Comparison of ENCODE assay signal across 15 cellular contexts in genomic region chr17:49748223-49748622, GRCh38. TPM values are rescaled to one million over a fixed set of nuclear protein-coding genes. Genes with fewer than 3 reads are reported as not detected.
DNase-seq lines count a peak whose midpoint lies in the region; ATAC-seq, FAIRE-seq and TF ChIP-seq lines count a peak whose summit lies in the region.
"Had no signal": no experiment of that assay in that cellular context is flagged by ENCODE, and none has a peak within 500 bp of the region (broad histone marks: within the 10 kb centered on the region; RNA-seq: fewer than 3 reads in every experiment).

No MANE protein-coding gene starts in this region.

- peaks cover 35% of the 10 kb centered on the region for H3K79me2 ChIP-seq in GM12878 (ENCODE audit: control insufficient read depth, insufficient read depth, low read length)

- TF ChIP-seq EP300 in GM12878 (IDR thresholded peaks at IDR 0.05; ENCODE audit: borderline replicate concordance in 1 of 2, control insufficient read depth in 1 of 2, low read depth in 2 of 2, low read length in 2 of 2) = no peak

- no peak overlapping the region for H2AFZ ChIP-seq in GM12878 (ENCODE audit: control insufficient read depth, low read depth, low read length)

- in situ Hi-C loops in GM12878 (cut with MboI) = no loop called here

- SMC1A ChIA-PET in GM12878 (lab: Charles Lee; ENCODE audit: uncharacterized antibody, unreplicated experiment) = interaction anchor here (0.7 to 7.6 kb wide), 15 partner anchors 9 to 406 kb away, joined by 3 to 128 read pairs (median 4); partner anchors contain the start of genes FAM117A, KAT7 and SLC35B1

- WGBS in GM12878 (ENCODE audit: insufficient coverage, insufficient replicate concordance, low lambda C conversion rate, missing lambda C conversion rate) = 1% methylated on average over 3 of the region's 3 CpGs

- no peak for TF ChIP-seq RAD21 in GM12878 (IDR thresholded peaks at IDR 0.05; ENCODE audit: insufficient read depth, low read depth, low read length)

- H3K27ac Mint-ChIP-seq in stimulated activated naive CD8-positive, alpha-beta T cell treated with anti-CD3 and anti-CD28 coated beads, Interleukin-15, amount 100 ng/mL, for 72 hours = peak overlapping the region; percentile 85
- H3K27ac Mint-ChIP-seq: mesothelial cell of epicardium had no signal

- no peak overlapping the region for H3K4me3 ChIP-seq in GM12878
- H3K4me3 ChIP-seq: prostate gland had no signal

- H3K9me3 Mint-ChIP-seq in stimulated activated naive CD8-positive, alpha-beta T cell treated with anti-CD3 and anti-CD28 coated beads, Interleukin-15, amount 100 ng/mL, for 72 hours = peaks cover 0 to 5% of the 10 kb centered on the region in 2 donors

- RAD21 ChIA-PET in GM12878 (lab: Charles Lee; ENCODE audit: unreplicated experiment) = interaction anchor here (0.9 to 3.7 kb wide), 11 partner anchors 10 to 181 kb away, joined by 3 to 36 read pairs (median 14); partner anchors contain the start of genes FAM117A, KAT7, SLC35B1 and SPOP

- no peak overlapping the region for H3K9ac ChIP-seq in GM12878 (ENCODE audit: control insufficient read depth, insufficient read depth, low read length)

- BruUV-seq in GM12878 (replicated peaks; lab: Mats Ljungman, UMichigan) = no TSS peak

- no peak for FAIRE-seq in GM12878 (lab: Jason Lieb, UNC)
- FAIRE-seq: keratinocyte had no signal

- POLR2A ChIA-PET in GM12878 (lab: Charles Lee) = interaction anchor here (0.5 to 5.5 kb wide), 11 partner anchors 8 to 1098 kb away, joined by 3 to 116 read pairs (median 5); partner anchors contain the start of genes FAM117A, KAT7 and SLC35B1

- H3K4me2 ChIP-seq in GM12878 (ENCODE audit: control insufficient read depth, insufficient read depth) = peak overlapping the region; percentile 94

- peaks cover 0 to 3% of the 10 kb centered on the region in 2 experiments; a peak in 1 of 4 replicates for H3K36me3 ChIP-seq in GM12878 (ENCODE audit: control insufficient read depth in 2 of 2, insufficient read depth in 2 of 2, low read length in 1 of 2)
- H3K36me3 ChIP-seq: prostate gland had no signal

- intact Hi-C loops in GM12878 (cut with micrococcal nuclease; ENCODE audit: unreplicated experiment) = no loop called here

- H3K27me3 ChIP-seq in GM12878 (replicated peaks in 1 of 2; ENCODE audit: control insufficient read depth in 2 of 2, insufficient read depth in 2 of 2, low read length in 1 of 2) = no peaks in the 10 kb centered on the region

- no peaks in the 10 kb centered on the region for H3K27me3 Mint-ChIP-seq in stimulated activated naive CD8-positive, alpha-beta T cell treated with anti-CD3 and anti-CD28 coated beads, Interleukin-15, amount 100 ng/mL, for 72 hours

- ATAC-seq in GM12878 (no peak), GM19467 (IDR thresholded peaks at IDR 0.05; ENCODE audit: unreplicated experiment) (no peak), GM19023 (IDR thresholded peaks at IDR 0.05; ENCODE audit: unreplicated experiment) (no peak)
- ATAC-seq in stimulated activated naive CD8-positive, alpha-beta T cell treated with anti-CD3 and anti-CD28 coated beads, Interleukin-15, amount 100 ng/mL, for 72 hours = no peak
- ATAC-seq: HCT116 had no signal

- H3K9me3 ChIP-seq in GM12878 (replicated peaks; ENCODE audit: control insufficient read depth, insufficient read depth, low read length) = no peaks in the 10 kb centered on the region
- H3K9me3 ChIP-seq: prostate gland had no signal

- peak; percentile 24 for DNase-seq in activated naive CD4-positive, alpha-beta T cell treated with Interleukin-2 at 50 U/mL for 16 hours
- no peak for DNase-seq in activated naive CD4-positive, alpha-beta T cell (lab: John Stamatoyannopoulos, UW)
- DNase-seq in T-helper 1 cell (peak in 3 of 5 donors; percentile 18 to 38 (median 21)), GM12878 (ENCODE audit: low read depth, low spot score) (no peak), NCI-H524 treated with DMSO at 0.1 percent for 48 hours (lab: John Stamatoyannopoulos, UW) (no peak)
- no peak for DNase-seq in stimulated activated naive CD8-positive, alpha-beta T cell treated with anti-CD3 and anti-CD28 coated beads, Interleukin-15, amount 100 ng/mL, for 72 hours
- DNase-seq: NCI-H2029 treated with DMSO at 0.1 percent for 48 hours, NCI-H748 treated with DMSO at 0.1 percent for 48 hours, T1000 had no signal

- H3K27ac ChIP-seq in GM12878 (ENCODE audit: control insufficient read depth, insufficient read depth) = peak overlapping the region; percentile 92
- H3K27ac ChIP-seq: prostate gland had no signal

- H3K4me1 ChIP-seq in GM12878 (ENCODE audit: control insufficient read depth, insufficient read depth, low read length) = peaks cover 57% of the 10 kb centered on the region
- H3K4me1 ChIP-seq: prostate gland had no signal

- no peak for TF ChIP-seq CTCF in GM12878 (IDR thresholded peaks at IDR 0.05 in 2 of 3, conservative IDR thresholded peaks at IDR 0.05 in 1 of 3; ENCODE audit: control insufficient read depth in 2 of 3, extremely low read depth in 1 of 3, insufficient read depth in 1 of 3, low read depth in 3 of 3, low read length in 3 of 3)

- TF ChIP-seq POLR2A in GM12878 (IDR thresholded peaks at IDR 0.05; ENCODE audit: low read depth, low read length) = no peak

- H3K4me1 Mint-ChIP-seq in stimulated activated naive CD8-positive, alpha-beta T cell treated with anti-CD3 and anti-CD28 coated beads, Interleukin-15, amount 100 ng/mL, for 72 hours = peaks cover 92% of the 10 kb centered on the region

- peak overlapping the region; percentile 62 for H3K4me3 Mint-ChIP-seq in stimulated activated naive CD8-positive, alpha-beta T cell treated with anti-CD3 and anti-CD28 coated beads, Interleukin-15, amount 100 ng/mL, for 72 hours
- H3K4me3 Mint-ChIP-seq: mesothelial cell of epicardium had no signal

- H4K20me1 ChIP-seq in GM12878 (ENCODE audit: control insufficient read depth, insufficient read depth) = no peaks in the 10 kb centered on the region

- CTCF ChIA-PET in GM12878 (lab: Yijun Ruan, JAX) = interaction anchor here (0.7 to 5.0 kb wide), 14 partner anchors 9 to 346 kb away, joined by 3 to 36 read pairs (median 3); partner anchors contain the start of genes FAM117A, KAT7 and SLC35B1

TF ChIP-seq in GM12878, 131 proteins besides CTCF, POLR2A, EP300 and RAD21 (continues in another document):
- no peak for TF ChIP-seq FOXM1 (IDR thresholded peaks at IDR 0.05; ENCODE audit: low read depth, low read length)
- TF ChIP-seq ZZZ3 (IDR thresholded peaks at IDR 0.05; ENCODE audit: control insufficient read depth, insufficient read length, low read depth) = no peak
- TF ChIP-seq WRNIP1 (IDR thresholded peaks at IDR 0.05; ENCODE audit: borderline replicate concordance, low read depth, low read length) = no peak

RNA-seq across cellular contexts. Expression of gene FAM117A, which starts 15.7 kb away (rescaled TPM):
- 18.9 and 25.4 TPM in 2 replicates for total RNA-seq in GM12878 (2013; cell fraction: nucleolus; rRNA removed)
- total RNA-seq in GM12878 (2014; rRNA removed) (16.8 and 21.3 TPM in 2 replicates), GM12878 (2014; rRNA removed; fragmentation: Illumina TruSeq; extraction: Trizol) (10.9 and 11.9 TPM in 2 replicates), GM12878 (2021) (21.2 and 24.8 TPM in 2 replicates)
- polyA plus RNA-seq in GM12878 (2011; ENCODE audit: low read depth) = 20.4 TPM
- polyA plus RNA-seq in GM12878 (2011; rRNA removed) (9.3 and 17.5 TPM in 2 replicates), GM12878 (2014; fragmentation: Illumina TruSeq; extraction: Trizol) (15.4 and 24.6 TPM in 2 replicates), GM12878 (2014; fragmentation: Nextera tagmentation; extraction: Ambion mirVana) (1 to 10 TPM; 2.1 to 3.3 TPM), GM12878 (2014; rRNA removed) (24.5 and 25.8 TPM in 2 replicates), GM12878 (2016; fragmentation: Nextera tagmentation; extraction: Ambion mirVana) (10 to 100 TPM; 18.7 to 29.6 TPM)
- 20.8 and 23.2 TPM in 2 replicates for polyA plus RNA-seq in GM12878 (2011; cell fraction: cytosol; rRNA removed)
- polyA plus RNA-seq in GM12878 (2011; cell fraction: nucleus; rRNA removed) = 23.2 and 28.5 TPM in 2 replicates
- 30.8 and 33.5 TPM in 2 replicates for polyA plus RNA-seq in GM12878 (2012)
- 10.5 and 29.3 TPM in 2 replicates for polyA minus RNA-seq in GM12878 (2011; rRNA and poly(A)+ RNA removed)
- 8.6 and 10.8 TPM in 2 replicates for polyA minus RNA-seq in GM12878 (2011; cell fraction: cytosol; rRNA and poly(A)+ RNA removed)
- 12.2 and 18.0 TPM in 2 replicates for polyA minus RNA-seq in GM12878 (2011; cell fraction: nucleus; rRNA and poly(A)+ RNA removed)

RNA-seq across cellular contexts. Expression of gene KAT7, which starts 40.3 kb away (rescaled TPM):
- total RNA-seq in GM12878 (2013; cell fraction: nucleolus; rRNA removed) = 109 and 115 TPM in 2 replicates
- total RNA-seq in GM12878 (2014; rRNA removed) (19.5 and 26.1 TPM in 2 replicates), GM12878 (2014; rRNA removed; fragmentation: Illumina TruSeq; extraction: Trizol) (26.1 and 28.4 TPM in 2 replicates), GM12878 (2021) (40.1 and 45.8 TPM in 2 replicates)
- 16.9 TPM for polyA plus RNA-seq in GM12878 (2011; ENCODE audit: low read depth)
- polyA plus RNA-seq in GM12878 (2011; rRNA removed) (20.5 and 24.2 TPM in 2 replicates), GM12878 (2014; fragmentation: Illumina TruSeq; extraction: Trizol) (30.6 and 40.2 TPM in 2 replicates), GM12878 (2014; fragmentation: Nextera tagmentation; extraction: Ambion mirVana) (1 to 10 TPM; 6.6 to 8.7 TPM), GM12878 (2014; rRNA removed) (15.9 and 19.9 TPM in 2 replicates), GM12878 (2016; fragmentation: Nextera tagmentation; extraction: Ambion mirVana) (10 to 100 TPM; 41.2 to 44.5 TPM)
- polyA plus RNA-seq in GM12878 (2011; cell fraction: cytosol; rRNA removed) = 21.1 and 27.5 TPM in 2 replicates
- polyA plus RNA-seq in GM12878 (2011; cell fraction: nucleus; rRNA removed) = 47.7 and 49.1 TPM in 2 replicates
- 20.5 and 24.9 TPM in 2 replicates for polyA plus RNA-seq in GM12878 (2012)
- polyA minus RNA-seq in GM12878 (2011; rRNA and poly(A)+ RNA removed) = 43.1 and 50.0 TPM in 2 replicates
- polyA minus RNA-seq in GM12878 (2011; cell fraction: cytosol; rRNA and poly(A)+ RNA removed) = 14.2 and 15.8 TPM in 2 replicates
- 27.4 and 50.0 TPM in 2 replicates for polyA minus RNA-seq in GM12878 (2011; cell fraction: nucleus; rRNA and poly(A)+ RNA removed)

RNA-seq across cellular contexts. Expression of gene SLC35B1, which starts 40.5 kb away (rescaled TPM):
- total RNA-seq in GM12878 (2013; cell fraction: nucleolus; rRNA removed) = 20.3 and 24.2 TPM in 2 replicates
- total RNA-seq in GM12878 (2014; rRNA removed) (54.8 and 61.1 TPM in 2 replicates), GM12878 (2014; rRNA removed; fragmentation: Illumina TruSeq; extraction: Trizol) (42.4 and 43.3 TPM in 2 replicates), GM12878 (2021) (39.5 and 46.2 TPM in 2 replicates)
- 36.2 TPM for polyA plus RNA-seq in GM12878 (2011; ENCODE audit: low read depth)
- polyA plus RNA-seq in GM12878 (2011; rRNA removed) (34.4 and 55.3 TPM in 2 replicates), GM12878 (2014; fragmentation: Illumina TruSeq; extraction: Trizol) (51.9 and 58.0 TPM in 2 replicates), GM12878 (2014; fragmentation: Nextera tagmentation; extraction: Ambion mirVana) (10 to 100 TPM; 40.0 to 44.4 TPM), GM12878 (2014; rRNA removed) (48.1 and 51.3 TPM in 2 replicates), GM12878 (2016; fragmentation: Nextera tagmentation; extraction: Ambion mirVana) (100 to 1,000 TPM; 106 to 113 TPM)
- 55.6 and 57.9 TPM in 2 replicates for polyA plus RNA-seq in GM12878 (2011; cell fraction: cytosol; rRNA removed)
- polyA plus RNA-seq in GM12878 (2011; cell fraction: nucleus; rRNA removed) = 60.1 and 74.9 TPM in 2 replicates
- polyA plus RNA-seq in GM12878 (2012) = 30.7 and 48.1 TPM in 2 replicates
- polyA minus RNA-seq in GM12878 (2011; rRNA and poly(A)+ RNA removed) = 42.2 and 43.6 TPM in 2 replicates
- 18.4 and 21.6 TPM in 2 replicates for polyA minus RNA-seq in GM12878 (2011; cell fraction: cytosol; rRNA and poly(A)+ RNA removed)
- polyA minus RNA-seq in GM12878 (2011; cell fraction: nucleus; rRNA and poly(A)+ RNA removed) = 31.4 and 38.0 TPM in 2 replicates

Comparison
In these comparisons a context has a peak if more than half of its experiments do, and no peak if none do; other contexts are left out.
1. DNase-seq: peak in activated naive CD4-positive, alpha-beta T cell treated with Interleukin-2 at 50 U/mL for 16 hours (single experiment) and T-helper 1 cell (3 of 5); none in activated naive CD4-positive, alpha-beta T cell (0 of 4), GM12878 (single experiment), stimulated activated naive CD8-positive, alpha-beta T cell treated with anti-CD3 and anti-CD28 coated beads, Interleukin-15, amount 100 ng/mL, for 72 hours (0 of 2) and NCI-H524 treated with DMSO at 0.1 percent for 48 hours (single experiment).